In the genomic region with DNA sequence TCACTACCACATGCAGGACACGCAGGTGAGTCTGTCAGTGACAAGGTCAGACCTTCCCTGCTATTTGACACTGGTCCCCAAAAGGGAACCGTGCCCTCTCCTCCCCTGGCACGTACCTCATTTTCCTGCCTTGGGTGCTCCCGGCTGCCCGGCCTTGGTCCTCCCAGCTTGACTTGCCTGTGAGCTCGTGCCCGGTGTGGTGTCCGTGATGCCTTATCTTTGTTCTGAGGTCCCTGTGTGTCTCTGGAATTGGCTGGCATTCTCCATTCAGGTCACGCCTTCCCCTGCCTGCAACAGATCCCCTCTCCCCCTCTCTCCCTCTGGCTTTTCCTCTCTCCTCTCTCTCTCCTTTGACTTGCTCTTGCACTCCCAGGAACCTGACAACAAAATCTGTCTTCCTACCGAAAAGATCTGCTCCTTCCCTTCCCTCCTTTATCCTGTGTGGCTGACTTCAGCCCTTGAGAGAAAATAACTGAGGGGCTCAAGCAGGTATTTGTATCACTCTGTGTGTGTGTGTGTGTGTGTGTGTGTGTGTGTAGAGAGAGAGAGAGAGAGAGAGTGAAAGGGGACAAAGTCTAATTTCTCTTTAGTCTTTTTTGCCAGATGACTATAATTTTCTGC, we compare ENCODE assay signal across 10 cellular contexts. TPM values are rescaled to one million over a fixed set of nuclear protein-coding genes. Genes with fewer than 3 reads are reported as not detected.
DNase-seq lines count a peak whose midpoint lies in the region; ATAC-seq and TF ChIP-seq lines count a peak whose summit lies in the region.
"Had no signal": no experiment of that assay in that cellular context is flagged by ENCODE, and none has a peak within 500 bp of the region (broad histone marks: within the 10 kb centered on the region; RNA-seq: fewer than 3 reads in every experiment).

A gene with protein sequence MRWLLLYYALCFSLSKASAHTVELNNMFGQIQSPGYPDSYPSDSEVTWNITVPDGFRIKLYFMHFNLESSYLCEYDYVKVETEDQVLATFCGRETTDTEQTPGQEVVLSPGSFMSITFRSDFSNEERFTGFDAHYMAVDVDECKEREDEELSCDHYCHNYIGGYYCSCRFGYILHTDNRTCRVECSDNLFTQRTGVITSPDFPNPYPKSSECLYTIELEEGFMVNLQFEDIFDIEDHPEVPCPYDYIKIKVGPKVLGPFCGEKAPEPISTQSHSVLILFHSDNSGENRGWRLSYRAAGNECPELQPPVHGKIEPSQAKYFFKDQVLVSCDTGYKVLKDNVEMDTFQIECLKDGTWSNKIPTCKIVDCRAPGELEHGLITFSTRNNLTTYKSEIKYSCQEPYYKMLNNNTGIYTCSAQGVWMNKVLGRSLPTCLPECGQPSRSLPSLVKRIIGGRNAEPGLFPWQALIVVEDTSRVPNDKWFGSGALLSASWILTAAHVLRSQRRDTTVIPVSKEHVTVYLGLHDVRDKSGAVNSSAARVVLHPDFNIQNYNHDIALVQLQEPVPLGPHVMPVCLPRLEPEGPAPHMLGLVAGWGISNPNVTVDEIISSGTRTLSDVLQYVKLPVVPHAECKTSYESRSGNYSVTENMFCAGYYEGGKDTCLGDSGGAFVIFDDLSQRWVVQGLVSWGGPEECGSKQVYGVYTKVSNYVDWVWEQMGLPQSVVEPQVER (minus strand): TSS at position 226 of the 621 bp plus-strand sequence. CDS start 105 bp downstream, at position 121.

- peak within 1 kb of the TSS; percentile 75 for H3K9ac ChIP-seq in adipocyte (ENCODE audit: low read length)

- peaks cover 79% of the 10 kb centered on the region for H3K4me1 ChIP-seq in adipocyte (ENCODE audit: control insufficient read depth, insufficient read depth, low read length)
- peaks cover 65% of the 10 kb centered on the region for H3K4me1 ChIP-seq in left ventricle myocardium inferior
- H3K4me1 ChIP-seq in CD8-positive, alpha-beta T cell (ENCODE audit: insufficient read depth, low read length), result no peaks in the 10 kb centered on the region

- no peaks in the 10 kb centered on the region for H3K9me3 Mint-ChIP-seq in CD8-positive, alpha-beta T cell

- no peaks in the 10 kb centered on the region for H3K4me1 Mint-ChIP-seq in CD8-positive, alpha-beta T cell (ENCODE audit: low read depth)

- ATAC-seq in omental fat pad (ENCODE audit: low FRiP score), result peak; percentile 22
- ATAC-seq in CD8-positive, alpha-beta T cell, result no peak

- H3K36me3 ChIP-seq in adipocyte (ENCODE audit: control insufficient read depth, insufficient read depth, low read length, severe bottlenecking) (no peaks in the 10 kb centered on the region), left ventricle myocardium inferior (no peaks in the 10 kb centered on the region)
- no peaks in the 10 kb centered on the region for H3K36me3 ChIP-seq in CD8-positive, alpha-beta T cell (ENCODE audit: insufficient read depth, low read length)

- CTCF ChIA-PET in AG04450 (lab: Charles Lee), result interaction anchor here (1.1 to 7.0 kb wide), 4 partner anchors 27 to 388 kb away, joined by 3 to 54 read pairs (median 8); no protein-coding TSS in a partner anchor
- CTCF ChIA-PET in CD8-positive, alpha-beta T cell (lab: Charles Lee), result interaction anchor here (1.2 kb wide), 1 partner anchor 10 kb away, joined by 3 read pairs; no protein-coding TSS in a partner anchor

- H3K27me3 ChIP-seq in AG04450 (ENCODE audit: control insufficient read depth, insufficient read depth, low read length) (no peaks in the 10 kb centered on the region), adipocyte (replicated peaks; ENCODE audit: control insufficient read depth, insufficient read depth, low read length) (no peaks in the 10 kb centered on the region), left ventricle myocardium inferior (ENCODE audit: low read depth) (no peaks in the 10 kb centered on the region)
- no peaks in the 10 kb centered on the region for H3K27me3 ChIP-seq in CD8-positive, alpha-beta T cell (ENCODE audit: insufficient read depth, low read length)

- H3K4me3 ChIP-seq in AG04450 (ENCODE audit: low read depth, low read length), result peak within 1 kb of the TSS; percentile 73
- peak within 1 kb of the TSS; percentile 82 for H3K4me3 ChIP-seq in adipocyte (ENCODE audit: low read length)
- peak within 1 kb of the TSS; percentile 71 for H3K4me3 ChIP-seq in left ventricle myocardium inferior
- H3K4me3 ChIP-seq in CD8-positive, alpha-beta T cell (ENCODE audit: low read depth, low read length), result no peak within 1 kb of the TSS

- TF ChIP-seq CTCF in AG04450 (IDR thresholded peaks at IDR 0.05; ENCODE audit: low read depth, low read length), result no peak
- TF ChIP-seq CTCF in left ventricle myocardium inferior (IDR thresholded peaks at IDR 0.05; ENCODE audit: borderline replicate concordance), result no peak
- TF ChIP-seq CTCF in omental fat pad (IDR thresholded peaks at IDR 0.05), result no peak
- TF ChIP-seq CTCF in CD8-positive, alpha-beta T cell (IDR thresholded peaks at IDR 0.05), result no peak

- H3K9me3 ChIP-seq in AG04450 (ENCODE audit: control insufficient read depth, insufficient read depth, low read length), result no peaks in the 10 kb centered on the region
- H3K9me3 ChIP-seq in adipocyte (ENCODE audit: control insufficient read depth, low read length), result no peaks in the 10 kb centered on the region
- H3K9me3 ChIP-seq in left ventricle myocardium inferior (replicated peaks), result no peaks in the 10 kb centered on the region
- H3K9me3 ChIP-seq in CD8-positive, alpha-beta T cell (ENCODE audit: low read length), result no peaks in the 10 kb centered on the region

- peak within 1 kb of the TSS; percentile 47 for H3K27ac ChIP-seq in AG04450 (ENCODE audit: low read depth, low read length)
- peak within 1 kb of the TSS; percentile 88 for H3K27ac ChIP-seq in left ventricle myocardium inferior (replicated peaks)
- no peak within 1 kb of the TSS for H3K27ac ChIP-seq in CD8-positive, alpha-beta T cell (ENCODE audit: low read depth, low read length)

- no peaks in the 10 kb centered on the region for H3K36me3 Mint-ChIP-seq in CD8-positive, alpha-beta T cell

- no peak within 1 kb of the TSS for H3K27ac Mint-ChIP-seq in CD8-positive, alpha-beta T cell

- POLR2A ChIA-PET in AG04450 (lab: Yijun Ruan, JAX), result interaction anchor here (1.2 kb wide), 2 partner anchors 10 to 44 kb away, joined by 3 read pairs; no protein-coding TSS in a partner anchor
- POLR2A ChIA-PET in CD8-positive, alpha-beta T cell (lab: Charles Lee), result no interaction called here

- H3K27me3 Mint-ChIP-seq in CD8-positive, alpha-beta T cell (ENCODE audit: low read depth), result peaks cover 15% of the 10 kb centered on the region

- intact Hi-C loops in left ventricle myocardium inferior (cut with micrococcal nuclease), result no loop called here
- intact Hi-C loops in CD8-positive, alpha-beta T cell (cut with DNase I, micrococcal nuclease), result no loop called here

- DNase-seq in AG04450 (ENCODE audit: low read depth, low spot score) (no peak), adipocyte (ENCODE audit: low read depth) (no peak), left ventricle myocardium inferior (peak; percentile 50), omental fat pad (ENCODE audit: low spot score) (no peak), D341Med (ENCODE audit: low spot score) (no peak), germinal center (ENCODE audit: low spot score) (no peak)
- no peak for DNase-seq in CD8-positive, alpha-beta T cell
- DNase-seq in activated effector memory CD4-positive, alpha-beta T cell treated with Interleukin-2 at 50 U/mL for 16 hours, result no peak
- DNase-seq: ACHN, foreskin melanocyte had no signal

- no peak within 1 kb of the TSS for H3K4me3 Mint-ChIP-seq in CD8-positive, alpha-beta T cell

RNA-seq across cellular contexts. Expression of the gene that starts here (rescaled TPM):
- 80.7 and 105 TPM in 2 replicates for polyA plus RNA-seq in AG04450 (2011; rRNA removed)
- 149 and 226 TPM in 2 replicates for polyA minus RNA-seq in AG04450 (2011; rRNA and poly(A)+ RNA removed)
- total RNA-seq in left ventricle myocardium inferior (214 TPM), omental fat pad (1 to 10 TPM; 3.8 to 9.9 (median 6.9) TPM)
- total RNA-seq in CD8-positive, alpha-beta T cell, result not detected

Comparison
In these comparisons a context has a peak if more than half of its experiments do, and no peak if none do; other contexts are left out.
1. RNA of the gene that starts here (total RNA-seq): 214 TPM in left ventricle myocardium inferior (single experiment); 3.8 to 9.9 TPM in omental fat pad and not detected in CD8-positive, alpha-beta T cell; every median in the first group is over 10 times any median in the second.